28 cellular contexts compared by ENCODE assay signal in the genomic region with DNA sequence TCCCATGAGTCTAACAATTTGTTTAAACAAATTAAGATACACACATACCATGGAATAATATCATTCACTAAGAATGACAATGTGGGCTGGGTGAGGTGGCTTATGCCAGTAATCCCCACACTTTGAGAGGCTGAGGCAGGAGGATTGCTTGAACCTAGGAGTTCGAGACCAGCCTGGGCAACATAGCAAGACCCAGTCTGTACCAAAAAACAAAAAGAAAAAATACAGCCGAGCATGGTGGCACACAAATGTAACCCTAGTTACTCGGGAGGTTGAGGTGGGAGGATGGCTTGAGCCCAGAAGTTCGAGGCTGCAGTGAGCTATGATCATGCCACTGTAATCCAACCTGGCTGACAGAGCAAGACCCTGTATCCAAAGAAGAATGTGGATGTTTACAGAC.
"Had no signal": no experiment of that assay in that cellular context is flagged by ENCODE, and none has a peak within 500 bp of the region (broad histone marks: within the 10 kb centered on the region; RNA-seq: fewer than 3 reads in every experiment).

No MANE protein-coding gene starts in this region.

- H3K27ac ChIP-seq: cardiac muscle cell, gastrocnemius medialis, left ventricle myocardium inferior, suprapubic skin, tibial artery, WERI-Rb-1 had no signal

- H3K36me3 ChIP-seq: cardiac muscle cell, colonic mucosa, gastrocnemius medialis, left ventricle myocardium inferior, suprapubic skin, tibial artery, WERI-Rb-1 had no signal

- H3K4me1 ChIP-seq: gastrocnemius medialis had no signal

- H3K36me3 Mint-ChIP-seq: activated naive CD4-positive, alpha-beta T cell treated with anti-CD3 and anti-CD28 coated beads, Interleukin-2, amount 50 U/mL, for 24 hours had no signal

- ATAC-seq: activated naive CD8-positive, alpha-beta T cell treated with anti-CD3 and anti-CD28 coated beads, Interleukin-2, amount 50 U/mL, for 24 hours; gastrocnemius medialis; sciatic nerve had no signal

- H3K9me3 ChIP-seq: colonic mucosa, gastrocnemius medialis, left ventricle myocardium inferior, suprapubic skin, tibial artery had no signal

- H3K9me3 Mint-ChIP-seq: activated CD4-positive, alpha-beta memory T cell treated with anti-CD3 and anti-CD28 coated beads, Interleukin-2, amount 10 ng/mL, durations not matched to agents 7 days and 5 days; activated CD4-positive, alpha-beta T cell treated with anti-CD3 and anti-CD28 coated beads, Interleukin-2, amount 10 ng/mL, durations not matched to agents 24 days and 14 days; activated naive CD4-positive, alpha-beta T cell treated with anti-CD3 and anti-CD28 coated beads, Interleukin-2, amount 50 U/mL, for 24 hours; activated naive CD8-positive, alpha-beta T cell treated with anti-CD3 and anti-CD28 coated beads, Interleukin-2, amount 50 U/mL, for 24 hours; activated T-helper 2 cell treated with anti-CD3 and anti-CD28 coated beads, Interferon-gamma antibody, Interleukin-2, Interleukin-4, amounts not matched to agents 10 μg/mL and 5 μg/mL and 100 μg/mL, durations not matched to agents 14 hours and 24 hours and 36 hours had no signal

- H3K4me3 Mint-ChIP-seq: activated CD4-positive, alpha-beta memory T cell treated with anti-CD3 and anti-CD28 coated beads, Interleukin-2, amount 10 ng/mL, durations not matched to agents 7 days and 5 days; activated CD4-positive, alpha-beta T cell treated with anti-CD3 and anti-CD28 coated beads, Interleukin-2, amount 10 ng/mL, durations not matched to agents 24 days and 14 days; activated naive CD4-positive, alpha-beta T cell treated with anti-CD3 and anti-CD28 coated beads, Interleukin-2, amount 50 U/mL, for 24 hours; activated naive CD8-positive, alpha-beta T cell treated with anti-CD3 and anti-CD28 coated beads, Interleukin-2, amount 50 U/mL, for 24 hours had no signal

- FAIRE-seq: small intestine, TTC549 had no signal

- H3K27me3 Mint-ChIP-seq: activated naive CD4-positive, alpha-beta T cell treated with anti-CD3 and anti-CD28 coated beads, Interleukin-2, amount 50 U/mL, for 24 hours; activated naive CD8-positive, alpha-beta T cell treated with anti-CD3 and anti-CD28 coated beads, Interleukin-2, amount 50 U/mL, for 24 hours had no signal

- DNase-seq: activated CD4-positive, alpha-beta memory T cell treated with anti-CD3 and anti-CD28 coated beads, Interleukin-2, amount 10 ng/mL, durations not matched to agents 7 days and 5 days; activated CD4-positive, alpha-beta T cell treated with anti-CD3 and anti-CD28 coated beads, Interleukin-2, amount 10 ng/mL, durations not matched to agents 24 days and 14 days; activated CD4-positive, CD25-positive, alpha-beta regulatory T cell treated with anti-CD3 and anti-CD28 coated beads, Interleukin-2, amount 50 U/mL, for 72 hours; activated CD8-positive, alpha-beta memory T cell treated with anti-CD3 and anti-CD28 coated beads, Interleukin-2, amount 50 U/mL, for 48 hours; activated naive CD8-positive, alpha-beta T cell treated with anti-CD3 and anti-CD28 coated beads, Interleukin-2, amount 50 U/mL, for 24 hours; activated T-cell treated with anti-CD3 and anti-CD28 coated beads, Interleukin-2, amount 50 U/mL, for 48 hours; cerebellar nuclear complex; colonic mucosa; dorsolateral prefrontal cortex; effector memory CD4-positive, alpha-beta T cell; erythroblast; gastrocnemius medialis; glutamatergic neuron; islet precursor cell; left ventricle myocardium inferior; small intestine; stimulated activated CD4-positive, alpha-beta T cell treated with anti-CD3 and anti-CD28 coated beads, Interleukin-1b, Interleukin-23, amount 100 ng/mL, for 48 hours; stimulated activated naive CD4-positive, alpha-beta T cell; T-helper 9 cell; tibial artery; WERI-Rb-1 had no signal

- H3K27me3 ChIP-seq: cardiac muscle cell, colonic mucosa, dorsolateral prefrontal cortex, gastrocnemius medialis, suprapubic skin, tibial artery had no signal

- H3K4me3 ChIP-seq: cardiac muscle cell, colonic mucosa, dorsolateral prefrontal cortex, gastrocnemius medialis, left ventricle myocardium inferior, lung, suprapubic skin, tibial artery had no signal

- H3K27ac Mint-ChIP-seq: activated CD4-positive, alpha-beta memory T cell treated with anti-CD3 and anti-CD28 coated beads, Interleukin-2, amount 10 ng/mL, durations not matched to agents 7 days and 5 days; activated CD4-positive, alpha-beta T cell treated with anti-CD3 and anti-CD28 coated beads, Interleukin-2, amount 10 ng/mL, durations not matched to agents 24 days and 14 days; activated naive CD4-positive, alpha-beta T cell treated with anti-CD3 and anti-CD28 coated beads, Interleukin-2, amount 50 U/mL, for 24 hours; activated naive CD8-positive, alpha-beta T cell treated with anti-CD3 and anti-CD28 coated beads, Interleukin-2, amount 50 U/mL, for 24 hours; activated T-helper 2 cell treated with anti-CD3 and anti-CD28 coated beads, Interferon-gamma antibody, Interleukin-2, Interleukin-4, amounts not matched to agents 10 μg/mL and 5 μg/mL and 100 μg/mL, durations not matched to agents 14 hours and 24 hours and 36 hours had no signal
